11 cellular contexts compared by ENCODE assay signal in the genomic region with DNA sequence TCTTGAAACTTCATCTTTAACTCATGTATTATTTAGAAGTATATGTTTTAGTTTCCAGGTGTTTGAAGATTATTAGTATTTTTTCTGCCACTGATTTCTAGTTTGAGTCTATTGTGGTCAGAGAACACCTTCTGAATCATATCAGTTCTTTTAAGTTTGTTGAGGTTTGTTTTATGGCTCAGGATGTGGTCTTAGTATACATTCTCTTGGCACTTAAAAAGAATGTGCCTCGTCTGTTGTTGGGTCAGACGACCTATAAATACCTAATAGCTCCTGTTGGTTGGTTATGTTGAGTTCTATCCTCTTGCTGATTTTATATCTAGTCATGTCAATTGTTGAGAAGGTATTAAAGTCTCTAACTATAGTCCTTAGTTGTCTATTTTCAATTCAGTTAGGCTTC. TPM values are rescaled to one million over a fixed set of nuclear protein-coding genes. Genes with fewer than 3 reads are reported as not detected.
DNase-seq lines count a peak whose midpoint lies in the region; ATAC-seq, FAIRE-seq and TF ChIP-seq lines count a peak whose summit lies in the region.
"Had no signal": no experiment of that assay in that cellular context is flagged by ENCODE, and none has a peak within 500 bp of the region (broad histone marks: within the 10 kb centered on the region; RNA-seq: fewer than 3 reads in every experiment).

No MANE protein-coding gene starts in this region.

- no peak for FAIRE-seq in H1 (lab: Jason Lieb, UNC)
- FAIRE-seq: GM18507 had no signal

- no peaks in the 10 kb centered on the region for H3K4me1 ChIP-seq in H1 (replicated peaks in 1 of 4; ENCODE audit: control insufficient read depth in 3 of 4, insufficient read depth in 4 of 4, low read length in 3 of 4)
- H3K4me1 ChIP-seq in CD8-positive, alpha-beta T cell (ENCODE audit: insufficient read depth, low read length), result no peaks in the 10 kb centered on the region

- H3K56ac ChIP-seq in H1 (replicated peaks; ENCODE audit: insufficient read length, low read depth, low read length), result no peak overlapping the region

- no peaks in the 10 kb centered on the region for H3K79me2 ChIP-seq in H1 (ENCODE audit: control insufficient read depth in 1 of 2, insufficient read depth in 2 of 2, low read length in 2 of 2)

- H3K9me3 ChIP-seq in H1 (ENCODE audit: insufficient read depth in 2 of 2, low read depth in 1 of 2, low read length in 1 of 2), result no peaks in the 10 kb centered on the region
- no peaks in the 10 kb centered on the region for H3K9me3 ChIP-seq in CD8-positive, alpha-beta T cell (ENCODE audit: low read length)

- POLR2A ChIA-PET in H1 (lab: Charles Lee; ENCODE audit: partially characterized antibody), result no interaction called here
- POLR2A ChIA-PET in CD8-positive, alpha-beta T cell (lab: Charles Lee), result no interaction called here

- no peaks in the 10 kb centered on the region for H4K20me1 ChIP-seq in H1 (replicated peaks in 1 of 2; ENCODE audit: control insufficient read depth in 1 of 2, insufficient read depth in 2 of 2, low read length in 2 of 2)

- H3K27ac ChIP-seq in H1 (ENCODE audit: low read depth, low read length), result no peak overlapping the region
- no peak overlapping the region for H3K27ac ChIP-seq in CD8-positive, alpha-beta T cell (ENCODE audit: low read depth, low read length)

- intact Hi-C loops in CD8-positive, alpha-beta T cell (cut with DNase I, micrococcal nuclease), result no loop called here

- H3K4ac ChIP-seq in H1 (replicated peaks; ENCODE audit: insufficient read length, low read depth, low read length), result no peak overlapping the region

- no peak for TF ChIP-seq RAD21 in H1 (IDR thresholded peaks at IDR 0.05 in 1 of 2, conservative IDR thresholded peaks at IDR 0.05 in 1 of 2; ENCODE audit: low read depth in 2 of 2, low read length in 2 of 2)

- no peak overlapping the region for H3K23ac ChIP-seq in H1 (ENCODE audit: insufficient read length)

- no peaks in the 10 kb centered on the region for H3K9me3 Mint-ChIP-seq in CD8-positive, alpha-beta T cell

- H3K9ac ChIP-seq in H1 (replicated peaks in 1 of 4; ENCODE audit: extremely low read depth in 1 of 4, low read depth in 3 of 4, low read length in 3 of 4), result no peak overlapping the region

- H2BK20ac ChIP-seq in H1 (ENCODE audit: low read length), result no peak overlapping the region

- H3K23me2 ChIP-seq in H1 (ENCODE audit: low read depth, low read length), result no peaks in the 10 kb centered on the region

- H3K18ac ChIP-seq in H1 (ENCODE audit: extremely low read depth, low read length), result no peak overlapping the region

- H2BK5ac ChIP-seq in H1 (ENCODE audit: low read depth, low read length), result no peak overlapping the region

- no peak overlapping the region for H3K4me3 Mint-ChIP-seq in CD8-positive, alpha-beta T cell

- H3K27me3 ChIP-seq in H1 (replicated peaks in 1 of 4; ENCODE audit: control insufficient read depth in 3 of 4, extremely low read depth in 1 of 4, insufficient read depth in 3 of 4, low read length in 3 of 4), result no peaks in the 10 kb centered on the region
- H3K27me3 ChIP-seq in CD8-positive, alpha-beta T cell (ENCODE audit: insufficient read depth, low read length), result no peaks in the 10 kb centered on the region

- 83% methylated on average over 2 of the region's 2 CpGs; no CpG with 5 or more reads in 1 of the 2 experiments for WGBS in H1 (ENCODE audit: extremely low coverage in 1 of 2, insufficient coverage in 1 of 2, insufficient read length in 1 of 2, insufficient replicate concordance in 2 of 2, low coverage in 1 of 2, low lambda C conversion rate in 2 of 2, missing lambda C conversion rate in 1 of 2), 2 experiments

- no peak overlapping the region for H3K27ac Mint-ChIP-seq in CD8-positive, alpha-beta T cell

- TF ChIP-seq CTCF in H1 (IDR thresholded peaks at IDR 0.05; ENCODE audit: control extremely low read depth in 1 of 3, insufficient read depth in 1 of 3, low read depth in 1 of 3, low read length in 3 of 3), result no peak
- no peak for TF ChIP-seq CTCF in CD8-positive, alpha-beta T cell (IDR thresholded peaks at IDR 0.05)

- no peak overlapping the region for H2BK12ac ChIP-seq in H1 (ENCODE audit: low read depth, low read length)

- no peak overlapping the region for H2AK5ac ChIP-seq in H1 (ENCODE audit: low read depth, low read length)

- no peak for TF ChIP-seq EP300 in H1 (IDR thresholded peaks at IDR 0.05; ENCODE audit: borderline replicate concordance in 1 of 2, low read depth in 2 of 2, low read length in 2 of 2)

- H4K5ac ChIP-seq in H1 (ENCODE audit: insufficient read length, low read depth, low read length), result no peak overlapping the region

- ATAC-seq in GM18870 (IDR thresholded peaks at IDR 0.05; ENCODE audit: unreplicated experiment), result peak; percentile 94
- ATAC-seq in GM21619 (IDR thresholded peaks at IDR 0.05; ENCODE audit: unreplicated experiment), result peak; percentile 92
- ATAC-seq in HG03196 (IDR thresholded peaks at IDR 0.05; ENCODE audit: unreplicated experiment), result peak; percentile 83
- ATAC-seq in CD8-positive, alpha-beta T cell, result no peak

- H3K4me1 Mint-ChIP-seq in CD8-positive, alpha-beta T cell (ENCODE audit: low read depth), result peaks cover 7% of the 10 kb centered on the region

- H2AFZ ChIP-seq in H1 (ENCODE audit: low read length), result 0 out of 2 replicates have a peak overlapping the region, but pooled peaks have one; percentile 44

- no peak overlapping the region for H4K91ac ChIP-seq in H1 (replicated peaks; ENCODE audit: insufficient read length, low read length)

- CTCF ChIA-PET in H1 (lab: Charles Lee; ENCODE audit: partially characterized antibody), result interaction anchor here (0.5 kb wide), 1 partner anchor 70 kb away, joined by 4 read pairs; no protein-coding TSS in a partner anchor
- CTCF ChIA-PET in CD8-positive, alpha-beta T cell (lab: Charles Lee), result no interaction called here

- no peak for DNase-seq in H1 (ENCODE audit: low read depth in 1 of 2, low spot score in 2 of 2)
- no peak for DNase-seq in NCI-H69 (lab: John Stamatoyannopoulos, UW)
- no peak for DNase-seq in CD8-positive, alpha-beta T cell
- no peak for DNase-seq in activated T-cell treated with anti-CD3 and anti-CD28 coated beads, Interleukin-2, amount 50 U/mL, for 48 hours
- DNase-seq in AML-193 (lab: John Stamatoyannopoulos, UW), result no peak
- DNase-seq: activated CD8-positive, alpha-beta memory T cell treated with anti-CD3 and anti-CD28 coated beads for 24 hours; NCI-H526 had no signal

- H3K36me3 Mint-ChIP-seq in CD8-positive, alpha-beta T cell, result no peaks in the 10 kb centered on the region

- H3K79me1 ChIP-seq in H1 (ENCODE audit: low read depth, low read length), result no peaks in the 10 kb centered on the region

- H3K14ac ChIP-seq in H1 (ENCODE audit: insufficient read length), result no peak overlapping the region

- H3K27me3 Mint-ChIP-seq in CD8-positive, alpha-beta T cell (ENCODE audit: low read depth), result peaks cover 15% of the 10 kb centered on the region

- no peak for TF ChIP-seq POLR2A in H1 (IDR thresholded peaks at IDR 0.05; ENCODE audit: control extremely low read depth in 1 of 2, low read depth in 2 of 2, low read length in 2 of 2)

- H3K4me2 ChIP-seq in H1 (ENCODE audit: insufficient read depth in 1 of 2, low read depth in 2 of 2, low read length in 2 of 2), result no peak overlapping the region

- H3K36me3 ChIP-seq in H1 (ENCODE audit: control insufficient read depth in 2 of 4, insufficient read depth in 4 of 4, low read length in 3 of 4), result no peaks in the 10 kb centered on the region
- no peaks in the 10 kb centered on the region for H3K36me3 ChIP-seq in CD8-positive, alpha-beta T cell (ENCODE audit: insufficient read depth, low read length)

- no peak overlapping the region for H2BK15ac ChIP-seq in H1 (ENCODE audit: low read length)

- no peak overlapping the region for H4K8ac ChIP-seq in H1 (ENCODE audit: extremely low read depth, insufficient read depth, low read length)

- no peak overlapping the region for H3K4me3 ChIP-seq in H1 (ENCODE audit: extremely low read depth in 1 of 4, insufficient read depth in 2 of 4, low read depth in 3 of 4, low read length in 4 of 4)
- H3K4me3 ChIP-seq in CD8-positive, alpha-beta T cell (ENCODE audit: low read depth, low read length), result no peak overlapping the region

- no peak overlapping the region for H2BK120ac ChIP-seq in H1 (replicated peaks; ENCODE audit: low read depth, low read length)

TF ChIP-seq in H1, 55 proteins besides CTCF, POLR2A, EP300 and RAD21 (continues in another document):
- no peak for TF ChIP-seq GABPA (IDR thresholded peaks at IDR 0.05; ENCODE audit: borderline replicate concordance, insufficient read depth, low read length)
- TF ChIP-seq CHD1 (IDR thresholded peaks at IDR 0.05; ENCODE audit: low read depth, low read length), result no peak

RNA-seq across cellular contexts. Expression of gene TDRD1, which starts 15.9 kb away (rescaled TPM):
- total RNA-seq in H1 (2021; fragmentation: NEBNext Ultra II Directional; extraction: Animal tissue kit (Norgen Biotek cat#: 25700)), result 0.71 and 0.92 TPM in 2 replicates
- polyA plus RNA-seq in H1 (2011; rRNA removed), result 0.02 and 0.05 TPM in 2 replicates
- polyA plus RNA-seq in H1 (2011; cell fraction: cytosol; rRNA removed), result 0.13 TPM
- polyA plus RNA-seq in H1 (2011; cell fraction: nucleus; rRNA removed), result 0.07 TPM
- 0.14 to 0.21 TPM (median 0.17 TPM) in 4 replicates for polyA plus RNA-seq in H1 (2012, experiment 1 of 2)
- not detected for polyA plus RNA-seq in H1 (2012, experiment 2 of 2)
- 0.22 TPM for polyA plus RNA-seq in H1 (2013, experiment 1 of 2)
- polyA plus RNA-seq in H1 (2013, experiment 2 of 2), result 0.22 TPM
- 0.41 and 0.66 TPM in 2 replicates for polyA minus RNA-seq in H1 (2011; rRNA and poly(A)+ RNA removed)
- polyA minus RNA-seq in H1 (2011; cell fraction: cytosol; rRNA and poly(A)+ RNA removed), result not detected
- 0.70 TPM for polyA minus RNA-seq in H1 (2011; cell fraction: nucleus; rRNA and poly(A)+ RNA removed)
- not detected for total RNA-seq in CD8-positive, alpha-beta T cell

RNA-seq across cellular contexts. Expression of gene CCDC186, which starts 21.1 kb away (rescaled TPM):
- 29.8 and 30.3 TPM in 2 replicates for total RNA-seq in H1 (2021; fragmentation: NEBNext Ultra II Directional; extraction: Animal tissue kit (Norgen Biotek cat#: 25700))
- 2.2 and 3.0 TPM in 2 replicates for polyA plus RNA-seq in H1 (2011; rRNA removed)
- 4.5 TPM for polyA plus RNA-seq in H1 (2011; cell fraction: cytosol; rRNA removed)
- polyA plus RNA-seq in H1 (2011; cell fraction: nucleus; rRNA removed), result 4.5 TPM
- 3.9 to 11.7 TPM (median 5.3 TPM) in 4 replicates for polyA plus RNA-seq in H1 (2012, experiment 1 of 2)
- 0.49 TPM for polyA plus RNA-seq in H1 (2012, experiment 2 of 2)
- polyA plus RNA-seq in H1 (2013, experiment 1 of 2), result 15.2 TPM
- polyA plus RNA-seq in H1 (2013, experiment 2 of 2), result 14.8 TPM
- 11.4 and 13.2 TPM in 2 replicates for polyA minus RNA-seq in H1 (2011; rRNA and poly(A)+ RNA removed)
- 7.0 TPM for polyA minus RNA-seq in H1 (2011; cell fraction: cytosol; rRNA and poly(A)+ RNA removed)
- 31.6 TPM for polyA minus RNA-seq in H1 (2011; cell fraction: nucleus; rRNA and poly(A)+ RNA removed)
- total RNA-seq in CD8-positive, alpha-beta T cell, result 10 to 100 TPM; 57.9 to 67.7 TPM

RNA-seq across cellular contexts. Expression of gene VWA2, which starts 44.0 kb away (rescaled TPM):
- total RNA-seq in H1 (2021; fragmentation: NEBNext Ultra II Directional; extraction: Animal tissue kit (Norgen Biotek cat#: 25700)), result 2.6 and 2.8 TPM in 2 replicates
- 2.9 and 3.7 TPM in 2 replicates for polyA plus RNA-seq in H1 (2011; rRNA removed)
- polyA plus RNA-seq in H1 (2011; cell fraction: cytosol; rRNA removed), result 3.2 TPM
- polyA plus RNA-seq in H1 (2011; cell fraction: nucleus; rRNA removed), result 5.6 TPM
- polyA plus RNA-seq in H1 (2012, experiment 1 of 2), result 1.8 to 3.4 TPM (median 2.4 TPM) in 4 replicates
- 0.87 TPM for polyA plus RNA-seq in H1 (2012, experiment 2 of 2)
- polyA plus RNA-seq in H1 (2013, experiment 1 of 2), result 1.7 TPM
- polyA plus RNA-seq in H1 (2013, experiment 2 of 2), result 1.5 TPM
- polyA minus RNA-seq in H1 (2011; rRNA and poly(A)+ RNA removed), result 3.7 and 6.2 TPM in 2 replicates
- 2.8 TPM for polyA minus RNA-seq in H1 (2011; cell fraction: cytosol; rRNA and poly(A)+ RNA removed)
- polyA minus RNA-seq in H1 (2011; cell fraction: nucleus; rRNA and poly(A)+ RNA removed), result 3.4 TPM
- total RNA-seq in CD8-positive, alpha-beta T cell, result not detected
